Comparison of ENCODE assay signal across 1 cellular context in genomic region chr6:138001750-138002349, GRCh38.
TF ChIP-seq lines count a peak whose summit lies in the region.

No MANE protein-coding gene starts in this region.

TF ChIP-seq in GM12878, 131 proteins besides CTCF, POLR2A, EP300 and RAD21 (continued from another document):
- no peak for TF ChIP-seq CUX1 (IDR thresholded peaks at IDR 0.05; ENCODE audit: insufficient replicate concordance, low read depth, low read length)
- no peak for TF ChIP-seq USF2 (IDR thresholded peaks at IDR 0.05; ENCODE audit: borderline replicate concordance, low read depth, low read length)
- TF ChIP-seq BHLHE40 (IDR thresholded peaks at IDR 0.05; ENCODE audit: borderline replicate concordance in 1 of 2, low read depth in 2 of 2, low read length in 1 of 2), result no peak
- no peak for TF ChIP-seq SRF (IDR thresholded peaks at IDR 0.05; ENCODE audit: low read depth in 2 of 2, low read length in 2 of 2)
- TF ChIP-seq WRNIP1 (IDR thresholded peaks at IDR 0.05; ENCODE audit: borderline replicate concordance, low read depth, low read length), result no peak
- TF ChIP-seq HSF1 (IDR thresholded peaks at IDR 0.05; ENCODE audit: low read depth, low read length), result no peak
- no peak for TF ChIP-seq E2F8 (IDR thresholded peaks at IDR 0.05; ENCODE audit: low read depth, partially characterized antibody)
- peak; percentile 79; the same call in 1 of the 2 replicates for TF ChIP-seq SMC3 (IDR thresholded peaks at IDR 0.05; ENCODE audit: borderline replicate concordance, low read length)
- TF ChIP-seq STAT1 (conservative IDR thresholded peaks at IDR 0.05), result no peak
- TF ChIP-seq NFIC (IDR thresholded peaks at IDR 0.05; ENCODE audit: low read depth, low read length), result no peak
- TF ChIP-seq HDGF (IDR thresholded peaks at IDR 0.05), result no peak
- TF ChIP-seq PML (IDR thresholded peaks at IDR 0.05; ENCODE audit: low read length), result no peak
- TF ChIP-seq BCL11A (IDR thresholded peaks at IDR 0.05; ENCODE audit: low read depth, low read length), result no peak
- TF ChIP-seq SREBF2 (IDR thresholded peaks at IDR 0.05; ENCODE audit: low read length), result no peak
